In the genomic region with DNA sequence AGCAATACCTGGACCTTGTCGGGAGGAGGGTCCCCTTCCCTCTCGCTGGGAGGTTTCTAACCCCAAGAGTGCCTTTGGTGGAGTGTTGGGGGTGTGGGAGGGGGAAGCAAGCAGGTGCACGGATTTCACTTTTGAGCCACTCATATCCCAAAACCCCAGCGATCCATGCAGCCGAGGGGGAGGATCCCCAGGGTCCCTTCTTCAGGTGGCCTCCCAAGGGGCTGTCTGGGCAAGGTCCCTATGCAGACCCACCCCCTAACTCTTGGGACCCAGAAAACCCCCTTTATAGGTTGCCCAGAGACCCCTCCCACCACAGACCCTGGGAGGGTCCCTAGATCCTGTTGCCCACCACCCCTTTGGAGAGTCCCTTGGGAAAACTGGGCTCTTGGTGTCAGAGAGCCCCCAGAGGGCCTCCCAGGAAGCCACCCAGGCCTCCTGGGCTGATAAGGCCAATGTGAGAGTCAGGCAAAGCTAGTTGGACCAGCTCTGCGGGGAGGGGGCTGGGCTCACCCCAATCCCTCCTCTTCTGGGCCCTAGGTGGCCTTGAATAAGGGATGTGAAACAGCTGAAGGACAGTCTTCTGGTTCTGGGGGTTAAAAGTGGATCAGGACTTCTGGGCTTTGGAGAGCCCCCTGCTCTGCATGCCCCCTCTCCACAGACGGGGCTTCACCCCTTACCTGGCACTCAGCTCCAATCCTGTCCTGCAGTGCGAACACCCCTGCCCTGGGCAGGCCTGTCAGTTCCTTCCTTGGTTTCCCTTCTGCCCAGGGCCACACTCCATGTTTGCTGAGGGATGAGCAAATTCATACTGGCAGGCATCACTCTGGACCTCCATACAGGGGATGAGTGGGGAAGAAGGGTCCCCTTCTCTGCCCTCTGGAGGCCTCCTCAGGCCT, we compare ENCODE assay signal across 9 cellular contexts. TPM values are rescaled to one million over a fixed set of nuclear protein-coding genes. Genes with fewer than 3 reads are reported as not detected.
A peak's percentile ranks its signal among the peaks of the same experiment; 100 is the strongest.
DNase-seq lines count a peak whose midpoint lies in the region; ATAC-seq and TF ChIP-seq lines count a peak whose summit lies in the region.
"Had no signal": no experiment of that assay in that cellular context is flagged by ENCODE, and none has a peak within 500 bp of the region (broad histone marks: within the 10 kb centered on the region; RNA-seq: fewer than 3 reads in every experiment).

No MANE protein-coding gene starts in this region.

- H3K27ac ChIP-seq in testis, result peak overlapping the region; percentile 93 to 97
- H3K27ac ChIP-seq: C4-2B had no signal

- H3K4me3 ChIP-seq in cardiac fibroblast (replicated peaks in 1 of 2; ENCODE audit: low read depth in 2 of 2, low read length in 2 of 2) (peak overlapping the region; percentile 62 to 68), testis (peak overlapping the region; percentile 75 to 86)

- 14 to 36% methylated on average over 4 to 8 of the region's 8 CpGs for WGBS in testis, 2 donors

- peaks cover 20% of the 10 kb centered on the region for H3K4me1 ChIP-seq in testis

- H3K9me3 Mint-ChIP-seq in activated CD4-positive, alpha-beta T cell treated with anti-CD3 and anti-CD28 coated beads, Interleukin-2, amount 10 ng/mL, durations not matched to agents 24 days and 14 days, result no peaks in the 10 kb centered on the region
- H3K9me3 Mint-ChIP-seq in memory B cell, result no peaks in the 10 kb centered on the region

- no peaks in the 10 kb centered on the region for H3K9me3 ChIP-seq in testis

- no peak for DNase-seq in activated CD4-positive, alpha-beta T cell treated with anti-CD3 and anti-CD28 coated beads, Interleukin-2, amount 10 ng/mL, durations not matched to agents 24 days and 14 days
- DNase-seq in activated CD4-positive, alpha-beta T cell treated with anti-CD3 and anti-CD28 coated beads for 4 hours, result no peak
- DNase-seq in cardiac fibroblast (ENCODE audit: low read depth in 2 of 2), result no peak
- DNase-seq in memory B cell (ENCODE audit: low spot score in 2 of 2), result no peak
- no peak for DNase-seq in testis
- no peak for DNase-seq in SKM-1 (lab: John Stamatoyannopoulos, UW; ENCODE audit: unreplicated experiment)
- DNase-seq in MV-4-11 (lab: John Stamatoyannopoulos, UW), result no peak

- H3K4me1 Mint-ChIP-seq in activated CD4-positive, alpha-beta T cell treated with anti-CD3 and anti-CD28 coated beads, Interleukin-2, amount 10 ng/mL, durations not matched to agents 24 days and 14 days, result peaks cover 23% of the 10 kb centered on the region
- peaks cover 7% of the 10 kb centered on the region for H3K4me1 Mint-ChIP-seq in memory B cell

- TF ChIP-seq CTCF in cardiac fibroblast (IDR thresholded peaks at IDR 0.05; ENCODE audit: low read depth, low read length) (no peak), testis (IDR thresholded peaks at IDR 0.05) (no peak)

- intact Hi-C loops in activated CD4-positive, alpha-beta T cell treated with anti-CD3 and anti-CD28 coated beads, Interleukin-2, amount 10 ng/mL, durations not matched to agents 24 days and 14 days (cut with micrococcal nuclease), result no loop called here
- intact Hi-C loops in testis (cut with DNase I; ENCODE audit: low total_unique reads), result no loop called here

- H3K36me3 Mint-ChIP-seq in activated CD4-positive, alpha-beta T cell treated with anti-CD3 and anti-CD28 coated beads, Interleukin-2, amount 10 ng/mL, durations not matched to agents 24 days and 14 days (ENCODE audit: low read depth), result no peaks in the 10 kb centered on the region
- H3K36me3 Mint-ChIP-seq in memory B cell, result peaks cover 2% of the 10 kb centered on the region

- no peaks in the 10 kb centered on the region for H3K36me3 ChIP-seq in testis (ENCODE audit: low read depth, missing control alignments)

- H3K27me3 ChIP-seq in testis, result no peaks in the 10 kb centered on the region

- ATAC-seq in memory B cell (ENCODE audit: low read depth), result no peak
- ATAC-seq in GM18870 (IDR thresholded peaks at IDR 0.05; ENCODE audit: unreplicated experiment), result no peak

- H3K27me3 Mint-ChIP-seq in activated CD4-positive, alpha-beta T cell treated with anti-CD3 and anti-CD28 coated beads, Interleukin-2, amount 10 ng/mL, durations not matched to agents 24 days and 14 days, result peaks cover 27% of the 10 kb centered on the region
- H3K27me3 Mint-ChIP-seq in memory B cell, result peaks cover 21% of the 10 kb centered on the region

- H3K27ac Mint-ChIP-seq in activated CD4-positive, alpha-beta T cell treated with anti-CD3 and anti-CD28 coated beads, Interleukin-2, amount 10 ng/mL, durations not matched to agents 24 days and 14 days, result peak overlapping the region; percentile 15
- no peak overlapping the region for H3K27ac Mint-ChIP-seq in memory B cell

- peak overlapping the region; percentile 43 for H3K4me3 Mint-ChIP-seq in activated CD4-positive, alpha-beta T cell treated with anti-CD3 and anti-CD28 coated beads, Interleukin-2, amount 10 ng/mL, durations not matched to agents 24 days and 14 days
- peak overlapping the region; percentile 51 for H3K4me3 Mint-ChIP-seq in memory B cell

- no peak for TF ChIP-seq POLR2A in testis (IDR thresholded peaks at IDR 0.05)

RNA-seq across cellular contexts. Expression of a gene that starts 0.9 kb away (rescaled TPM):
- total RNA-seq in activated CD4-positive, alpha-beta T cell treated with anti-CD3 and anti-CD28 coated beads, Interleukin-2, amount 10 ng/mL, durations not matched to agents 24 days and 14 days, result 4.1 and 4.2 TPM in 2 replicates
- 100 to 1,000 TPM; 155 to 228 TPM for total RNA-seq in testis
- 88.4 TPM for polyA plus RNA-seq in testis (ENCODE audit: insufficient read depth, low read depth, low replicate concordance)

RNA-seq across cellular contexts. Expression of a gene that starts 8.6 kb away (rescaled TPM):
- 0.17 and 0.54 TPM in 2 replicates for total RNA-seq in activated CD4-positive, alpha-beta T cell treated with anti-CD3 and anti-CD28 coated beads, Interleukin-2, amount 10 ng/mL, durations not matched to agents 24 days and 14 days
- total RNA-seq in testis, result 10 to 100 TPM; 32.3 to 40.8 TPM
- polyA plus RNA-seq in testis (ENCODE audit: insufficient read depth, low read depth, low replicate concordance), result 36.9 TPM

RNA-seq across cellular contexts. Expression of a gene that starts 39.8 kb away (rescaled TPM):
- total RNA-seq in activated CD4-positive, alpha-beta T cell treated with anti-CD3 and anti-CD28 coated beads, Interleukin-2, amount 10 ng/mL, durations not matched to agents 24 days and 14 days, result 11.4 and 12.8 TPM in 2 replicates
- total RNA-seq in testis, result 10 to 100 TPM; 16.3 to 17.4 TPM
- 9.5 TPM for polyA plus RNA-seq in testis (ENCODE audit: insufficient read depth, low read depth, low replicate concordance)

Comparison
In these comparisons a context has a peak if more than half of its experiments do, and no peak if none do; other contexts are left out.
1. RNA of a gene that starts 0.9 kb away (total RNA-seq): 155 to 228 TPM in testis; 4.1 to 4.2 TPM in activated CD4-positive, alpha-beta T cell treated with anti-CD3 and anti-CD28 coated beads, Interleukin-2, amount 10 ng/mL, durations not matched to agents 24 days and 14 days; every median in the first group is over 10 times any median in the second.
2. RNA of a gene that starts 8.6 kb away (total RNA-seq): 32.3 to 40.8 TPM in testis; 0.17 to 0.54 TPM in activated CD4-positive, alpha-beta T cell treated with anti-CD3 and anti-CD28 coated beads, Interleukin-2, amount 10 ng/mL, durations not matched to agents 24 days and 14 days; every median in the first group is over 10 times any median in the second.